In genomic region chr20:13857304-13857703, GRCh38 we compare ENCODE assay signal across 16 cellular contexts.
DNase-seq lines count a peak whose midpoint lies in the region; ATAC-seq and TF ChIP-seq lines count a peak whose summit lies in the region.
"Had no signal": no experiment of that assay in that cellular context is flagged by ENCODE, and none has a peak within 500 bp of the region (broad histone marks: within the 10 kb centered on the region; RNA-seq: fewer than 3 reads in every experiment).

No MANE protein-coding gene starts in this region.

- H3K27ac ChIP-seq in mammary epithelial cell (ENCODE audit: insufficient read depth, low read depth, low read length) = no peak overlapping the region
- peak overlapping the region; percentile 11 for H3K27ac ChIP-seq in VCaP
- no peak overlapping the region for H3K27ac ChIP-seq in right lobe of liver
- H3K27ac ChIP-seq in upper lobe of left lung = no peak overlapping the region
- H3K27ac ChIP-seq: suprapubic skin had no signal

- H2AFZ ChIP-seq in mammary epithelial cell (ENCODE audit: low read depth, low read length) = no peak overlapping the region

- H3K4me1 ChIP-seq in mammary epithelial cell (ENCODE audit: insufficient read depth, low read length) (no peaks in the 10 kb centered on the region), right lobe of liver (peaks cover 0 to 10% (median 0%) of the 10 kb centered on the region in 4 donors), upper lobe of left lung (peaks cover 0 to 5% (median 2%) of the 10 kb centered on the region in 4 donors)
- H3K4me1 ChIP-seq: suprapubic skin had no signal

- dilution Hi-C loops in mammary epithelial cell (cut with HindIII; ENCODE audit: low sequenced_read_pairs) = no loop called here

- TF ChIP-seq CTCF in MCF 10A (IDR thresholded peaks at IDR 0.05; ENCODE audit: unreplicated experiment) (no peak), mammary epithelial cell (conservative IDR thresholded peaks at IDR 0.05 in 1 of 2, IDR thresholded peaks at IDR 0.05 in 1 of 2; ENCODE audit: extremely low read depth in 1 of 2, insufficient read depth in 1 of 2, low read depth in 1 of 2, low read length in 2 of 2) (no peak), VCaP (conservative IDR thresholded peaks at IDR 0.05) (no peak), right lobe of liver (IDR thresholded peaks at IDR 0.05) (no peak), upper lobe of left lung (IDR thresholded peaks at IDR 0.05) (no peak)

- ATAC-seq in right lobe of liver (peak; percentile 98 to 100 (median 100)), upper lobe of left lung (ENCODE audit: low FRiP score in 2 of 2) (no peak)
- ATAC-seq: activated CD8-positive, alpha-beta T cell treated with anti-CD3 and anti-CD28 coated beads, Interleukin-2, amount 10 ng/mL, durations not matched to agents 7 days and 5 days; SK-N-SH treated with all-trans-retinoic acid at 6 μM for 48 hours had no signal

- H3K4me3 Mint-ChIP-seq in MCF 10A (ENCODE audit: unreplicated experiment) = no peak overlapping the region
- H3K4me3 Mint-ChIP-seq: activated CD8-positive, alpha-beta T cell treated with anti-CD3 and anti-CD28 coated beads, Interleukin-2, amount 10 ng/mL, durations not matched to agents 7 days and 5 days; activated T-helper 1 cell treated with anti-CD3 and anti-CD28 coated beads, Interleukin-12 subunit alpha, Interleukin-12 subunit beta, Interleukin-2, Interleukin-4 antibody, amounts not matched to agents 30 ng/mL and 10 ng/mL and 1 ng/mL, durations not matched to agents 14 hours and 24 hours and 36 hours had no signal

- H3K27ac Mint-ChIP-seq in MCF 10A (ENCODE audit: low read depth, unreplicated experiment) = no peak overlapping the region
- H3K27ac Mint-ChIP-seq: activated CD8-positive, alpha-beta T cell treated with anti-CD3 and anti-CD28 coated beads, Interleukin-2, amount 10 ng/mL, durations not matched to agents 7 days and 5 days; activated T-helper 1 cell treated with anti-CD3 and anti-CD28 coated beads, Interleukin-12 subunit alpha, Interleukin-12 subunit beta, Interleukin-2, Interleukin-4 antibody, amounts not matched to agents 30 ng/mL and 10 ng/mL and 1 ng/mL, durations not matched to agents 14 hours and 24 hours and 36 hours; progenitor cell of endocrine pancreas had no signal

- H3K36me3 Mint-ChIP-seq in MCF 10A (ENCODE audit: insufficient read depth, unreplicated experiment) = no peaks in the 10 kb centered on the region

- TF ChIP-seq EP300 in upper lobe of left lung (IDR thresholded peaks at IDR 0.05) = no peak

- H3K27me3 ChIP-seq in mammary epithelial cell (ENCODE audit: insufficient read depth, low read length) = no peaks in the 10 kb centered on the region
- H3K27me3 ChIP-seq in right lobe of liver = no peaks in the 10 kb centered on the region
- H3K27me3 ChIP-seq in upper lobe of left lung = no peaks in the 10 kb centered on the region
- H3K27me3 ChIP-seq: suprapubic skin had no signal

- CTCF ChIA-PET in MCF 10A (lab: Yijun Ruan, JAX) (interaction anchor here (0.7 to 1.7 kb wide), 3 partner anchors 12 to 199 kb away, joined by 3 to 4 read pairs (median 3); no protein-coding TSS in a partner anchor), mammary epithelial cell (lab: Charles Lee; ENCODE audit: low non-redundant PET) (no interaction called here)

- H3K9me3 Mint-ChIP-seq in MCF 10A (ENCODE audit: unreplicated experiment) = peaks cover 9% of the 10 kb centered on the region

- peaks cover 5% of the 10 kb centered on the region for H3K4me1 Mint-ChIP-seq in MCF 10A (ENCODE audit: insufficient read depth, unreplicated experiment)

- H3K9me3 ChIP-seq in mammary epithelial cell (replicated peaks; ENCODE audit: insufficient read depth, low read length) (no peaks in the 10 kb centered on the region), right lobe of liver (no peaks in the 10 kb centered on the region), upper lobe of left lung (no peaks in the 10 kb centered on the region)
- H3K9me3 ChIP-seq: suprapubic skin had no signal

- no TSS peak for BruUV-seq in MCF 10A (replicated peaks; lab: Mats Ljungman, UMichigan)
- BruUV-seq in mammary epithelial cell (replicated peaks; lab: Mats Ljungman, UMichigan) = no TSS peak

- no peaks in the 10 kb centered on the region for H3K36me3 ChIP-seq in mammary epithelial cell (ENCODE audit: insufficient read depth, low read length)
- no peaks in the 10 kb centered on the region for H3K36me3 ChIP-seq in right lobe of liver
- no peaks in the 10 kb centered on the region for H3K36me3 ChIP-seq in upper lobe of left lung
- H3K36me3 ChIP-seq: suprapubic skin had no signal

- intact Hi-C loops in MCF 10A (cut with micrococcal nuclease) = no loop called here
- intact Hi-C loops in mammary epithelial cell (cut with micrococcal nuclease) = no loop called here
- intact Hi-C loops in right lobe of liver (cut with DNase I) = no loop called here

- WGBS in mammary epithelial cell (ENCODE audit: low coverage, missing lambda C conversion rate) = 91% methylated on average over 3 of the region's 3 CpGs
- WGBS in right lobe of liver (ENCODE audit: insufficient coverage, low coverage, low lambda C conversion rate, missing lambda C conversion rate) = 9% methylated on average over 3 of the region's 3 CpGs
- 40 to 41% methylated on average over 3 of the region's 3 CpGs for WGBS in upper lobe of left lung, 2 donors

- H3K4me2 ChIP-seq in mammary epithelial cell (ENCODE audit: insufficient read depth, low read depth, low read length) = no peak overlapping the region

- POLR2A ChIA-PET in MCF 10A (lab: Yijun Ruan, JAX) = no interaction called here

- H3K9ac ChIP-seq in mammary epithelial cell (ENCODE audit: insufficient read depth, low read length) = no peak overlapping the region

- no peaks in the 10 kb centered on the region for H3K79me2 ChIP-seq in mammary epithelial cell (ENCODE audit: insufficient read depth, low read length)

- no peak for TF ChIP-seq POLR2A in right lobe of liver (IDR thresholded peaks at IDR 0.05)
- no peak for TF ChIP-seq POLR2A in upper lobe of left lung (IDR thresholded peaks at IDR 0.05)

- H4K20me1 ChIP-seq in mammary epithelial cell (ENCODE audit: insufficient read depth, low read length) = no peaks in the 10 kb centered on the region

- H3K27me3 Mint-ChIP-seq in MCF 10A (ENCODE audit: insufficient read depth, unreplicated experiment) = no peaks in the 10 kb centered on the region

- DNase-seq in MCF 10A (ENCODE audit: unreplicated experiment) (peak; percentile 32), mammary epithelial cell (no peak), right lobe of liver (peak; percentile 88 to 94 (median 90)), upper lobe of left lung (peak; percentile 20 to 26), RPMI8226 (no peak), hippocampal formation (lab: John Stamatoyannopoulos, UW) (no peak)
- no peak for DNase-seq in activated CD4-positive, alpha-beta T cell treated with anti-CD3 and anti-CD28 coated beads, Interleukin-2, amount 50 U/mL, for 48 hours
- DNase-seq: activated CD8-positive, alpha-beta T cell treated with anti-CD3 and anti-CD28 coated beads, Interleukin-2, amount 10 ng/mL, durations not matched to agents 7 days and 5 days; cerebellar nuclear complex; NCI-H2171 treated with DMSO at 0.1 percent for 48 hours; stimulated activated CD4-positive, alpha-beta T cell treated with anti-CD3 and anti-CD28 coated beads, Interleukin-15, amount 100 ng/mL, for 24 hours had no signal

- in situ Hi-C loops in mammary epithelial cell (cut with MboI; ENCODE audit: low sequenced_read_pairs in 2 of 2) = no loop called here

- no peak overlapping the region for H3K4me3 ChIP-seq in mammary epithelial cell (replicated peaks in 1 of 3; ENCODE audit: insufficient read depth in 1 of 3, low read depth in 2 of 3, low read length in 3 of 3)
- no peak overlapping the region for H3K4me3 ChIP-seq in right lobe of liver
- H3K4me3 ChIP-seq in upper lobe of left lung = no peak overlapping the region
- H3K4me3 ChIP-seq: suprapubic skin had no signal

Comparison
In these comparisons a context has a peak if more than half of its experiments do, and no peak if none do; other contexts are left out.
1. DNase-seq: peak in MCF 10A (single experiment), right lobe of liver (3 of 3) and upper lobe of left lung (2 of 2); none in mammary epithelial cell (single experiment), activated CD4-positive, alpha-beta T cell treated with anti-CD3 and anti-CD28 coated beads, Interleukin-2, amount 50 U/mL, for 48 hours (0 of 2), RPMI8226 (single experiment) and hippocampal formation (0 of 2).
2. ATAC-seq: peak in right lobe of liver (4 of 4); none in upper lobe of left lung (0 of 2).